In the genomic region with DNA sequence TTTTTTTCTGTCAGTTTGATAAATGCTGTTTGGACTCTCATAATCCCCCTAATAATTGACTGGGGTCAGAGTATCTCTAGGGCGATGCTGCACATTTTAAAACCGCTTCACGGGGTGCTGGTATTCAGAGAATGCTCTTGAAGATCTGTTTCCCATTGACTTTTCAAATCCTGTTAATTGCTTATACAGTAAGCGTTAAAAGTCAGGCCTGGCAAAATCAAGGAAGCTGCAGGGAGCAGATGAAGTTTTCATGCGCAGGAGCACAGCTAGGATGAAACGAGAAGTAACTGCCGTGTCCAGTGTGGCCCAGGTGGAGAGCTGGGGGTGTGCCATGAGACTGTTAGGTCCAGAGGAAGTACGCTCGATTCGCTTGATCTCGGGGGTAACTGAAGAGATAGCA, we compare ENCODE assay signal across 2 cellular contexts.
TF ChIP-seq lines count a peak whose summit lies in the region.

No MANE protein-coding gene starts in this region.

TF ChIP-seq in IMR-90, 13 proteins besides CTCF, POLR2A, EP300 and RAD21:
- TF ChIP-seq NFE2L2 (IDR thresholded peaks at IDR 0.05; ENCODE audit: low read depth, low read length) (no peak), CEBPB (IDR thresholded peaks at IDR 0.05; ENCODE audit: low read depth, low read length) (no peak), FOS (IDR thresholded peaks at IDR 0.05; ENCODE audit: low read depth, low read length) (no peak), MXI1 (IDR thresholded peaks at IDR 0.05; ENCODE audit: borderline replicate concordance, low read depth, low read length) (no peak), MAZ (IDR thresholded peaks at IDR 0.05; ENCODE audit: borderline replicate concordance, low read depth, low read length) (no peak), CHD1 (IDR thresholded peaks at IDR 0.05; ENCODE audit: low read depth, low read length) (no peak), SMC3 (IDR thresholded peaks at IDR 0.05; ENCODE audit: low read depth, low read length) (no peak), MAFK (IDR thresholded peaks at IDR 0.05; ENCODE audit: low read depth, low read length) (no peak), RCOR1 (IDR thresholded peaks at IDR 0.05; ENCODE audit: insufficient replicate concordance, low read length) (no peak), BHLHE40 (IDR thresholded peaks at IDR 0.05; ENCODE audit: low read depth, low read length) (no peak), RFX5 (IDR thresholded peaks at IDR 0.05; ENCODE audit: low read depth, low read length) (no peak)
- TF ChIP-seq, protein P1, sequence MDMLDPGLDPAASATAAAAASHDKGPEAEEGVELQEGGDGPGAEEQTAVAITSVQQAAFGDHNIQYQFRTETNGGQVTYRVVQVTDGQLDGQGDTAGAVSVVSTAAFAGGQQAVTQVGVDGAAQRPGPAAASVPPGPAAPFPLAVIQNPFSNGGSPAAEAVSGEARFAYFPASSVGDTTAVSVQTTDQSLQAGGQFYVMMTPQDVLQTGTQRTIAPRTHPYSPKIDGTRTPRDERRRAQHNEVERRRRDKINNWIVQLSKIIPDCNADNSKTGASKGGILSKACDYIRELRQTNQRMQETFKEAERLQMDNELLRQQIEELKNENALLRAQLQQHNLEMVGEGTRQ (IDR thresholded peaks at IDR 0.05; ENCODE audit: low read depth, low read length) = no peak
- TF ChIP-seq, protein P2, sequence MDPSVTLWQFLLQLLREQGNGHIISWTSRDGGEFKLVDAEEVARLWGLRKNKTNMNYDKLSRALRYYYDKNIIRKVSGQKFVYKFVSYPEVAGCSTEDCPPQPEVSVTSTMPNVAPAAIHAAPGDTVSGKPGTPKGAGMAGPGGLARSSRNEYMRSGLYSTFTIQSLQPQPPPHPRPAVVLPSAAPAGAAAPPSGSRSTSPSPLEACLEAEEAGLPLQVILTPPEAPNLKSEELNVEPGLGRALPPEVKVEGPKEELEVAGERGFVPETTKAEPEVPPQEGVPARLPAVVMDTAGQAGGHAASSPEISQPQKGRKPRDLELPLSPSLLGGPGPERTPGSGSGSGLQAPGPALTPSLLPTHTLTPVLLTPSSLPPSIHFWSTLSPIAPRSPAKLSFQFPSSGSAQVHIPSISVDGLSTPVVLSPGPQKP (IDR thresholded peaks at IDR 0.05; ENCODE audit: borderline replicate concordance, low read depth, low read length) = no peak
TF ChIP-seq in IMR-90: peak in this region for 0.

TF ChIP-seq in H1, 55 proteins besides CTCF, POLR2A, EP300 and RAD21:
- TF ChIP-seq TEAD4 (IDR thresholded peaks at IDR 0.05; ENCODE audit: low read depth, low read length) (peak; percentile 93), SP1 (IDR thresholded peaks at IDR 0.05; ENCODE audit: low read depth, low read length) (0 out of 2 replicates have a peak, but pooled peaks have one; percentile 10), CHD1 (IDR thresholded peaks at IDR 0.05; ENCODE audit: low read depth, low read length) (no peak), NANOG (IDR thresholded peaks at IDR 0.05; ENCODE audit: insufficient read depth, low read depth, low read length, poor library complexity, severe bottlenecking) (peak; percentile 66)
